Comparison of ENCODE assay signal across 13 cellular contexts in genomic region chr7:74364061-74364460, GRCh38.
DNase-seq lines count a peak whose midpoint lies in the region; ATAC-seq, FAIRE-seq and TF ChIP-seq lines count a peak whose summit lies in the region.
"Had no signal": no experiment of that assay in that cellular context is flagged by ENCODE, and none has a peak within 500 bp of the region (broad histone marks: within the 10 kb centered on the region; RNA-seq: fewer than 3 reads in every experiment).

No MANE protein-coding gene starts in this region.

- no peaks in the 10 kb centered on the region for H3K9me3 ChIP-seq in pancreas

- no peaks in the 10 kb centered on the region for H3K9me3 Mint-ChIP-seq in endothelial cell (ENCODE audit: unreplicated experiment)
- H3K9me3 Mint-ChIP-seq: central memory CD8-positive, alpha-beta T cell had no signal

- H3K36me3 ChIP-seq in pancreas, result peaks cover 0 to 10% (median 0%) of the 10 kb centered on the region in 3 donors

- H3K4me3 ChIP-seq in pancreas, result no peak overlapping the region

- H3K4me1 ChIP-seq in pancreas, result no peaks in the 10 kb centered on the region

- no peak overlapping the region for H3K27ac ChIP-seq in pancreas

- H3K36me3 Mint-ChIP-seq in endothelial cell (ENCODE audit: low read depth, unreplicated experiment), result peaks cover 47% of the 10 kb centered on the region

- no peaks in the 10 kb centered on the region for H3K27me3 ChIP-seq in pancreas

- ATAC-seq in pancreas (no peak), HG02981 (IDR thresholded peaks at IDR 0.05; ENCODE audit: unreplicated experiment) (no peak)

- H3K27me3 Mint-ChIP-seq in endothelial cell (ENCODE audit: unreplicated experiment), result peaks cover 20% of the 10 kb centered on the region
- H3K27me3 Mint-ChIP-seq: central memory CD8-positive, alpha-beta T cell had no signal

- peaks cover 18% of the 10 kb centered on the region for H3K4me1 Mint-ChIP-seq in endothelial cell (ENCODE audit: unreplicated experiment)
- H3K4me1 Mint-ChIP-seq: central memory CD8-positive, alpha-beta T cell had no signal

- TF ChIP-seq CTCF in endothelial cell (IDR thresholded peaks at IDR 0.05; ENCODE audit: unreplicated experiment) (peak; percentile 31), pancreas (IDR thresholded peaks at IDR 0.05) (no peak)

- peak; percentile 6 for DNase-seq in SIG-M5 treated with dmso at 0.1 percent for 504 hours (lab: John Stamatoyannopoulos, UW; ENCODE audit: unreplicated experiment)
- DNase-seq in SIG-M5 (lab: John Stamatoyannopoulos, UW), result no peak
- peak; percentile 22 for DNase-seq in NCI-H69 (lab: John Stamatoyannopoulos, UW)
- peak; percentile 43 for DNase-seq in endothelial cell (ENCODE audit: low spot score)
- DNase-seq in renal cortical epithelial cell (ENCODE audit: low read depth), result peak; percentile 11
- no peak for DNase-seq in NCI-H1930 (lab: John Stamatoyannopoulos, UW)
- no peak for DNase-seq in pancreas
- DNase-seq: activated gamma-delta T cell, NCI-H1417, T-helper 1 cell had no signal

- peak overlapping the region; percentile 42 for H3K4me3 Mint-ChIP-seq in endothelial cell (ENCODE audit: unreplicated experiment)
- H3K4me3 Mint-ChIP-seq: central memory CD8-positive, alpha-beta T cell had no signal

- no peak for FAIRE-seq in pancreas (lab: Jason Lieb, UNC)
- FAIRE-seq: urothelium cell line had no signal

- WGBS in pancreas, 2 donors, result 80 to 86% methylated on average over 7 of the region's 7 CpGs

- intact Hi-C loops in pancreas (cut with DNase I), result no loop called here

- no peak overlapping the region for H3K27ac Mint-ChIP-seq in endothelial cell (ENCODE audit: unreplicated experiment)

Comparison
In these comparisons a context has a peak if more than half of its experiments do, and no peak if none do; other contexts are left out.
1. DNase-seq: peak in SIG-M5 treated with dmso at 0.1 percent for 504 hours (single experiment), NCI-H69 (single experiment), endothelial cell (single experiment) and renal cortical epithelial cell (single experiment); none in SIG-M5 (single experiment), NCI-H1930 (0 of 2) and pancreas (0 of 6).